ENCODE assay signal across 15 cellular contexts in genomic region chr14:54344445-54344844, GRCh38. TPM values are rescaled to one million over a fixed set of nuclear protein-coding genes. Genes with fewer than 3 reads are reported as not detected.
A peak's percentile ranks its signal among the peaks of the same experiment; 100 is the strongest.
DNase-seq lines count a peak whose midpoint lies in the region; ATAC-seq, FAIRE-seq and TF ChIP-seq lines count a peak whose summit lies in the region.
"Had no signal": no experiment of that assay in that cellular context is flagged by ENCODE, and none has a peak within 500 bp of the region (broad histone marks: within the 10 kb centered on the region; RNA-seq: fewer than 3 reads in every experiment).

No MANE protein-coding gene starts in this region.

- H4K20me1 ChIP-seq in K562 (replicated peaks; ENCODE audit: control insufficient read depth, insufficient read depth, low read length): no peaks in the 10 kb centered on the region

- WGBS in K562 (ENCODE audit: insufficient coverage, low coverage, missing lambda C conversion rate): 3% methylated on average over 5 of the region's 6 CpGs
- 59 to 77% methylated on average over 5 to 6 of the region's 6 CpGs for WGBS in transverse colon (ENCODE audit: low coverage in 1 of 2), 2 donors

- no peak for FAIRE-seq in K562 (lab: Jason Lieb, UNC)

- H3K79me2 ChIP-seq in K562 (ENCODE audit: control insufficient read depth, insufficient read depth, low read length): no peaks in the 10 kb centered on the region

- H3K27ac Mint-ChIP-seq in stimulated activated naive B cell treated with anti-CD40 and anti-IgM and Interleukin-4, amounts not matched to agents 10 μg/mL and 1 μg/mL and 100 μg/mL, for 72 hours: no peak overlapping the region
- H3K27ac Mint-ChIP-seq: CD4-positive, alpha-beta T cell; T-helper 1 cell treated with Interleukin-12 subunit alpha and Interleukin-12 subunit beta and Interleukin-4 antibody, amounts not matched to agents 30 μg/mL and 1 μg/mL, for 36 hours had no signal

- H3K4me1 ChIP-seq in K562 (replicated peaks in 1 of 2; ENCODE audit: control insufficient read depth in 2 of 2, insufficient read depth in 2 of 2, low read length in 2 of 2) (peaks cover 0 to 5% of the 10 kb centered on the region in 2 experiments; a peak in 4 of 5 replicates), transverse colon (peaks cover 0 to 6% (median 3%) of the 10 kb centered on the region in 4 donors)
- H3K4me1 ChIP-seq: Peyer's patch had no signal

- intact Hi-C loops in K562 (cut with micrococcal nuclease): no loop called here
- intact Hi-C loops in transverse colon (cut with DNase I; ENCODE audit: low total_unique reads): loop anchor here (5.0 kb wide), 1 partner anchor 1282 kb away; no protein-coding TSS in a partner anchor

- TF ChIP-seq RAD21 in K562 (CRISPR knock-in tag; conservative IDR thresholded peaks at IDR 0.05 in 1 of 2, IDR thresholded peaks at IDR 0.05 in 1 of 2): no peak

- H3K4me3 Mint-ChIP-seq in stimulated activated naive B cell treated with anti-CD40 and anti-IgM and Interleukin-4, amounts not matched to agents 10 μg/mL and 1 μg/mL and 100 μg/mL, for 72 hours: no peak overlapping the region
- H3K4me3 Mint-ChIP-seq: CD4-positive, alpha-beta T cell; naive thymus-derived CD8-positive, alpha-beta T cell; T-helper 1 cell treated with Interleukin-12 subunit alpha and Interleukin-12 subunit beta and Interleukin-4 antibody, amounts not matched to agents 30 μg/mL and 1 μg/mL, for 36 hours had no signal

- no peak overlapping the region for H3K4me3 ChIP-seq in K562
- H3K4me3 ChIP-seq in brain microvascular endothelial cell (ENCODE audit: low read depth, low read length): no peak overlapping the region
- H3K4me3 ChIP-seq in transverse colon: no peak overlapping the region
- H3K4me3 ChIP-seq: dorsolateral prefrontal cortex, Peyer's patch had no signal

- H3K9me3 ChIP-seq in K562 (replicated peaks; ENCODE audit: control insufficient read depth, insufficient read depth, low read depth, low read length) (no peaks in the 10 kb centered on the region), transverse colon (no peaks in the 10 kb centered on the region)
- H3K9me3 ChIP-seq: Peyer's patch had no signal

- ATAC-seq in K562: peak; percentile 94
- peak; percentile 45 to 51 for ATAC-seq in stimulated activated naive B cell treated with anti-CD40 and anti-IgM and Interleukin-4, amounts not matched to agents 10 μg/mL and 1 μg/mL and 100 μg/mL, for 72 hours (replicated peaks)
- ATAC-seq: naive thymus-derived CD8-positive, alpha-beta T cell had no signal

- TF ChIP-seq CTCF in K562 (IDR thresholded peaks at IDR 0.05 in 2 of 3, conservative IDR thresholded peaks at IDR 0.05 in 1 of 3; ENCODE audit: insufficient read depth in 2 of 3, low read depth in 1 of 3, low read length in 3 of 3) (no peak), brain microvascular endothelial cell (IDR thresholded peaks at IDR 0.05; ENCODE audit: low read depth, low read length, missing control alignments) (no peak), transverse colon (IDR thresholded peaks at IDR 0.05) (no peak)

- no peaks in the 10 kb centered on the region for H3K9me1 ChIP-seq in K562 (ENCODE audit: control insufficient read depth, insufficient read depth, low read length)

- TF ChIP-seq EP300 in K562 (IDR thresholded peaks at IDR 0.05; ENCODE audit: low read length) (no peak; the same call in 1 of the 2 replicates), transverse colon (IDR thresholded peaks at IDR 0.05; ENCODE audit: low read depth) (no peak)

- no peak overlapping the region; the same call in 2 of the 3 replicates for H3K27ac ChIP-seq in K562 (ENCODE audit: extremely low read depth, low read depth, low read length)
- no peak overlapping the region for H3K27ac ChIP-seq in brain microvascular endothelial cell
- no peak overlapping the region for H3K27ac ChIP-seq in transverse colon
- H3K27ac ChIP-seq: Peyer's patch had no signal

- peaks cover under 1 to 3% of the 10 kb centered on the region in 2 experiments; a peak in 2 of 5 replicates for H3K27me3 ChIP-seq in K562 (ENCODE audit: control insufficient read depth in 2 of 2, insufficient read depth in 2 of 2, low read length in 2 of 2)
- H3K27me3 ChIP-seq in brain microvascular endothelial cell (replicated peaks): no peaks in the 10 kb centered on the region
- no peaks in the 10 kb centered on the region for H3K27me3 ChIP-seq in transverse colon
- H3K27me3 ChIP-seq: dorsolateral prefrontal cortex, Peyer's patch had no signal

- no peak for TF ChIP-seq POLR2A in K562 (conservative IDR thresholded peaks at IDR 0.05)
- TF ChIP-seq POLR2A in transverse colon (IDR thresholded peaks at IDR 0.05): no peak

- H3K9me3 Mint-ChIP-seq in stimulated activated naive B cell treated with anti-CD40 and anti-IgM and Interleukin-4, amounts not matched to agents 10 μg/mL and 1 μg/mL and 100 μg/mL, for 72 hours: no peaks in the 10 kb centered on the region
- H3K9me3 Mint-ChIP-seq: CD4-positive, alpha-beta T cell; naive thymus-derived CD8-positive, alpha-beta T cell; T-helper 1 cell treated with Interleukin-12 subunit alpha and Interleukin-12 subunit beta and Interleukin-4 antibody, amounts not matched to agents 30 μg/mL and 1 μg/mL, for 36 hours had no signal

- peaks cover 8 to 13% of the 10 kb centered on the region in 2 donors for H3K27me3 Mint-ChIP-seq in stimulated activated naive B cell treated with anti-CD40 and anti-IgM and Interleukin-4, amounts not matched to agents 10 μg/mL and 1 μg/mL and 100 μg/mL, for 72 hours
- H3K27me3 Mint-ChIP-seq: CD4-positive, alpha-beta T cell had no signal

- CTCF ChIA-PET in K562 (lab: Yijun Ruan, JAX; ENCODE audit: low intra/inter-chr PET ratio): no interaction called here

- in situ Hi-C loops in KBM-7 (cut with MboI; ENCODE audit: low pct_unique_long_range_greater_than_20kb, low sequenced_read_pairs) (loop anchor here (25.0 kb wide), 2 partner anchors 382 to 807 kb away; partner anchors contain the start of gene BMP4), K562 (cut with MboI) (loop anchor here (25.0 kb wide), 1 partner anchor 1532 kb away; no protein-coding TSS in a partner anchor), brain microvascular endothelial cell (cut with HindIII; ENCODE audit: low pct_ligation_motif_present, low sequenced_read_pairs) (loop anchor here (25.0 kb wide), 1 partner anchor 807 kb away; no protein-coding TSS in a partner anchor), transverse colon (cut with MboI; ENCODE audit: low pct_ligation_motif_present in 1 of 4, low pct_unique_long_range_greater_than_20kb in 1 of 4, low sequenced_read_pairs in 3 of 4) (loop anchor here (25.0 kb wide), 4 partner anchors 382 to 1057 kb away; partner anchors contain the start of gene BMP4 (in 1 of the 4))

- H3K36me3 ChIP-seq in K562 (ENCODE audit: control insufficient read depth, insufficient read depth, low read length) (no peaks in the 10 kb centered on the region), brain microvascular endothelial cell (replicated peaks) (no peaks in the 10 kb centered on the region), transverse colon (no peaks in the 10 kb centered on the region)
- H3K36me3 ChIP-seq: Peyer's patch had no signal

- H3K4me1 Mint-ChIP-seq in stimulated activated naive B cell treated with anti-CD40 and anti-IgM and Interleukin-4, amounts not matched to agents 10 μg/mL and 1 μg/mL and 100 μg/mL, for 72 hours: peaks cover 6% of the 10 kb centered on the region in 2 donors

- H3K36me3 Mint-ChIP-seq in stimulated activated naive B cell treated with anti-CD40 and anti-IgM and Interleukin-4, amounts not matched to agents 10 μg/mL and 1 μg/mL and 100 μg/mL, for 72 hours: no peaks in the 10 kb centered on the region
- H3K36me3 Mint-ChIP-seq: naive thymus-derived CD8-positive, alpha-beta T cell had no signal

- H3K9ac ChIP-seq in K562 (ENCODE audit: insufficient read depth in 1 of 2, low read depth in 2 of 2, low read length in 2 of 2): no peak overlapping the region

- DNase-seq in DMS 273 (lab: John Stamatoyannopoulos, UW; ENCODE audit: unreplicated experiment) (peak; percentile 53), DMS 273 treated with DMSO at 0.1 percent for 48 hours (lab: John Stamatoyannopoulos, UW) (no peak), KBM-7 (peak; percentile 91), K562 (ENCODE audit: extremely low read depth in 1 of 4, low spot score in 3 of 4) (peak; percentile 26 to 71 (median 50)), brain microvascular endothelial cell (no peak), transverse colon (no peak)
- no peak for DNase-seq in stimulated activated naive B cell treated with anti-CD40 and anti-IgM and Interleukin-4, amounts not matched to agents 10 μg/mL and 1 μg/mL and 100 μg/mL, for 72 hours
- DNase-seq in stimulated activated naive CD4-positive, alpha-beta T cell treated with Interleukin-2 at 50 U/mL for 16 hours (lab: John Stamatoyannopoulos, UW): no peak
- DNase-seq: anterior cingulate cortex; CD4-positive, alpha-beta T cell; dorsolateral prefrontal cortex; naive thymus-derived CD8-positive, alpha-beta T cell; Peyer's patch; stimulated activated CD4-positive, alpha-beta T cell treated with anti-CD3 and anti-CD28 coated beads, Interleukin-4, amount 100 ng/mL, for 1 hour had no signal

- H2AFZ ChIP-seq in K562 (ENCODE audit: low read depth, low read length): peak overlapping the region; percentile 89

- peak overlapping the region; percentile 37; the same call in 1 of the 2 replicates for H3K4me2 ChIP-seq in K562 (ENCODE audit: insufficient read depth, low read length)

- POLR2A ChIA-PET in K562 (lab: Yijun Ruan, JAX): no interaction called here

- BruUV-seq in K562 (replicated peaks; lab: Mats Ljungman, UMichigan): no TSS peak

TF ChIP-seq in K562, 482 proteins besides CTCF, POLR2A, EP300 and RAD21 (continues in another document):
- TF ChIP-seq ZNF444 (CRISPR knock-in tag; IDR thresholded peaks at IDR 0.05): no peak
- 0 out of 2 replicates have a peak, but pooled peaks have one; percentile 24 for TF ChIP-seq NCOR1 (IDR thresholded peaks at IDR 0.05)

RNA-seq across cellular contexts. Expression of gene CDKN3, which starts 52.4 kb away (rescaled TPM):
- 4.6 and 10.9 TPM in 2 replicates for total RNA-seq in K562 (2011; cell fraction: chromatin; rRNA removed; ENCODE audit: low replicate concordance)
- total RNA-seq in K562 (2011; cell fraction: nucleolus; rRNA removed): 5.8 and 6.7 TPM in 2 replicates
- 12.1 and 17.2 TPM in 2 replicates for total RNA-seq in K562 (2011; cell fraction: nucleoplasm; rRNA removed)
- total RNA-seq in K562 (2014; rRNA removed) (41.5 and 46.3 TPM in 2 replicates), K562 (2014; rRNA removed; fragmentation: Illumina TruSeq; extraction: Trizol) (60.4 and 62.4 TPM in 2 replicates), K562 (2015; rRNA removed; fragmentation: Illumina TruSeq; extraction: Trizol) (58.3 and 62.4 TPM in 2 replicates), K562 (2021) (41.3 and 46.5 TPM in 2 replicates), transverse colon (1 to 10 TPM in 2 of 4 donors, not detected in 2; 3.0 to 4.0 TPM)
- polyA plus RNA-seq in K562 (2011; rRNA removed) (75.1 and 98.8 TPM in 2 replicates), K562 (2014; fragmentation: Illumina TruSeq; extraction: Trizol) (68.8 and 83.6 TPM in 2 replicates), K562 (2014; fragmentation: Nextera tagmentation; extraction: Ambion mirVana) (100 to 1,000 TPM; 127 to 128 TPM), K562 (2014; rRNA removed) (70.7 and 78.2 TPM in 2 replicates)
- 37.8 and 54.2 TPM in 2 replicates for polyA plus RNA-seq in K562 (2011; cell fraction: cytosol; rRNA removed)
- 18.3 and 23.5 TPM in 2 replicates for polyA plus RNA-seq in K562 (2011; cell fraction: nucleus; rRNA removed)
- polyA plus RNA-seq in K562 (2012): 53.0 and 71.2 TPM in 2 replicates
- 38.3 and 42.7 TPM in 2 replicates for polyA minus RNA-seq in K562 (2011; rRNA and poly(A)+ RNA removed)
- 8.2 and 11.2 TPM in 2 replicates for polyA minus RNA-seq in K562 (2011; cell fraction: cytosol; rRNA and poly(A)+ RNA removed)
- polyA minus RNA-seq in K562 (2011; cell fraction: nucleus; rRNA and poly(A)+ RNA removed): 5.1 and 11.2 TPM in 2 replicates

Comparison
In these comparisons a context has a peak if more than half of its experiments do, and no peak if none do; other contexts are left out.
1. DNase-seq: peak in DMS 273 (single experiment), KBM-7 (single experiment) and K562 (4 of 4); none in DMS 273 treated with DMSO at 0.1 percent for 48 hours (single experiment), stimulated activated naive B cell treated with anti-CD40 and anti-IgM and Interleukin-4, amounts not matched to agents 10 μg/mL and 1 μg/mL and 100 μg/mL, for 72 hours (single experiment), stimulated activated naive CD4-positive, alpha-beta T cell treated with Interleukin-2 at 50 U/mL for 16 hours (single experiment), brain microvascular endothelial cell (single experiment) and transverse colon (single experiment).